In genomic region chr9:118302721-118303120, GRCh38 we compare ENCODE assay signal across 20 cellular contexts.
"Had no signal": no experiment of that assay in that cellular context is flagged by ENCODE, and none has a peak within 500 bp of the region (broad histone marks: within the 10 kb centered on the region; RNA-seq: fewer than 3 reads in every experiment).

No MANE protein-coding gene starts in this region.

- H3K9me3 ChIP-seq: esophagus muscularis mucosa, gastroesophageal sphincter, heart left ventricle, left lung, lower lobe of right lung had no signal

- H3K4me1 ChIP-seq: esophagus muscularis mucosa, foreskin keratinocyte, gastroesophageal sphincter, heart left ventricle, left lung, lower lobe of right lung had no signal

- H3K4me2 ChIP-seq: hepatocyte had no signal

- H3K36me3 ChIP-seq: esophagus muscularis mucosa, gastroesophageal sphincter, heart left ventricle, left lung, lower lobe of right lung had no signal

- ATAC-seq: foreskin keratinocyte; gastroesophageal sphincter; heart left ventricle; left lung; left ventricle myocardium superior; lower lobe of right lung; naive thymus-derived CD4-positive, alpha-beta T cell had no signal

- H2AFZ ChIP-seq: hepatocyte had no signal

- H3K4me3 ChIP-seq: coronary artery, dorsolateral prefrontal cortex, esophagus muscularis mucosa, gastroesophageal sphincter, heart left ventricle, hepatocyte, left lung, lower lobe of right lung had no signal

- H3K79me2 ChIP-seq: hepatocyte had no signal

- DNase-seq: dermis blood vessel endothelial cell; dorsolateral prefrontal cortex; effector CD4-positive, alpha-beta T cell; effector memory CD4-positive, alpha-beta T cell; heart left ventricle; immature natural killer cell; islet precursor cell; kidney; kidney glomerular epithelial cell; left lung; left ventricle myocardium superior; lower lobe of right lung; mesendoderm; midbrain; naive thymus-derived CD4-positive, alpha-beta T cell had no signal

- H3K27me3 ChIP-seq: dorsolateral prefrontal cortex, esophagus muscularis mucosa, foreskin keratinocyte, gastroesophageal sphincter, heart left ventricle, hepatocyte, left lung had no signal

- H3K27ac ChIP-seq: coronary artery, dorsolateral prefrontal cortex, esophagus muscularis mucosa, foreskin keratinocyte, gastroesophageal sphincter, heart left ventricle, hepatocyte, left lung, lower lobe of right lung had no signal
